ENCODE assay signal across 10 cellular contexts in the genomic region with DNA sequence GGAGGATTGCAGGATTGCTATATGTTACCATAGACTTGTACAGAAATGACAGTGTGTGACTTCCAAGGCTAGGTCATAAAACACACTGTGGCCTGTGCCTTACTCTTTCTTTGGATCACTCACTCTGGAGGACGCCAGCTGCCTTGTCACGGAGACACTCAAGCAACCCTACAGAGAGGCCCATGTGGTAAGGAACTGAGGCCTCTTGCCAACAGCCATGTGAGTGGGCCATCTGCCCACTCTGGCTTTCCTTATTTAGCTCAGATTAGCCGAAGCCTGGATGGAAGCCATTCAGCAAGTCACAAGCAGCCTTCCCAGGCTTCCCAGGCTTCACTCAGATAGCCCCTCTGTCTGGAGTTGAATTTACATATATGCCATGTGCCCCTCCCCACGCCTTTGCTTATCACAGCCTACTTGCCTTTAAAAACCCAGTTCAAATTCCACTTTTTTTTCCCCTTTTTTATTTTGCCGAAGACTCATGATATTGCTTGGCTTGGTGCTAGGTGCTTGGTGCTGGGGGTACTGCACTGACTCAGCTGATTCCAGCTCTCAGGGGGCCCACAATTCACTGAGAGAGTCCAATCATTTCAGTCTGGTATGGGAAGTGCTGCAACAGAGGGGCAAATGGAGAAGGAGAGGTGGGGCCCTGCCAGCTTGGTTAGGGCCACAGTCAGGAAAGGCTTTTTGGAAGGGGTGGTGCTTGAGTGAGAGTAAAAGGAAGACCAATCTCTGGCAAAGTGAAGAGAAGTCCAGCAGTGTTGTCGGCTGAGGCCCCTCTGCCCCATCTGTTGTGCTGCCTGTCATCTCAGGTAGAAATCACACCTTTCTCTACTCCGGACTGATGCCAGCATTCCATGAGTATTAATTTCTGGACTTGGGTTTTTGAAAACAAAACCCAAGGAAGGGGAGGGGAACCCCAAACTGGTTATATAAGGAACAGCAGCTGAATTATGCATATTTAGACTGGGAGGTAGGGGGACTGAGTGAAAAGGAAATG. TPM values are rescaled to one million over a fixed set of nuclear protein-coding genes. Genes with fewer than 3 reads are reported as not detected.
DNase-seq lines count a peak whose midpoint lies in the region; ATAC-seq and TF ChIP-seq lines count a peak whose summit lies in the region.
"Had no signal": no experiment of that assay in that cellular context is flagged by ENCODE, and none has a peak within 500 bp of the region (broad histone marks: within the 10 kb centered on the region; RNA-seq: fewer than 3 reads in every experiment).

No MANE protein-coding gene starts in this region.

- H3K27me3 ChIP-seq in SK-N-SH (ENCODE audit: insufficient read depth): no peaks in the 10 kb centered on the region
- no peaks in the 10 kb centered on the region for H3K27me3 ChIP-seq in psoas muscle (ENCODE audit: insufficient read depth in 3 of 3, low read length in 2 of 3)
- no peaks in the 10 kb centered on the region for H3K27me3 ChIP-seq in mammary epithelial cell (ENCODE audit: insufficient read depth, low read length)

- TF ChIP-seq RAD21 in SK-N-SH (IDR thresholded peaks at IDR 0.05; ENCODE audit: low read length): no peak

- no peaks in the 10 kb centered on the region for H3K9me3 Mint-ChIP-seq in glutamatergic neuron (ENCODE audit: unreplicated experiment)

- peaks cover 2% of the 10 kb centered on the region for H3K27me3 Mint-ChIP-seq in glutamatergic neuron (ENCODE audit: unreplicated experiment)

- no peaks in the 10 kb centered on the region for H3K9me3 ChIP-seq in SK-N-SH
- no peaks in the 10 kb centered on the region for H3K9me3 ChIP-seq in psoas muscle
- H3K9me3 ChIP-seq in mammary epithelial cell (replicated peaks; ENCODE audit: insufficient read depth, low read length): no peaks in the 10 kb centered on the region
- H3K9me3 ChIP-seq: neutrophil had no signal

- DNase-seq in DMS 273 treated with DMSO at 0.1 percent for 48 hours (lab: John Stamatoyannopoulos, UW): peak; percentile 73
- DNase-seq in SK-N-SH: no peak
- no peak for DNase-seq in glutamatergic neuron
- DNase-seq in psoas muscle: peak; percentile 85 to 94
- DNase-seq in mammary epithelial cell: no peak
- DNase-seq in AML-193 (lab: John Stamatoyannopoulos, UW): no peak
- DNase-seq in NCI-H1436 (lab: John Stamatoyannopoulos, UW): no peak

- dilution Hi-C loops in mammary epithelial cell (cut with HindIII; ENCODE audit: low sequenced_read_pairs): no loop called here

- peaks cover 10% of the 10 kb centered on the region for H3K36me3 Mint-ChIP-seq in glutamatergic neuron (ENCODE audit: unreplicated experiment)

- peak overlapping the region in 1 of 2 experiments; percentile 41; a peak in 2 of 4 replicates for H3K27ac ChIP-seq in SK-N-SH (ENCODE audit: low read depth in 2 of 2, low read length in 1 of 2)
- H3K27ac ChIP-seq in psoas muscle: peak overlapping the region; percentile 91
- no peak overlapping the region for H3K27ac ChIP-seq in mammary epithelial cell (ENCODE audit: insufficient read depth, low read depth, low read length)
- H3K27ac ChIP-seq: neutrophil had no signal

- CTCF ChIA-PET in SK-N-SH (lab: Yijun Ruan, JAX) (interaction anchor here (0.6 kb wide), 2 partner anchors 57 to 70 kb away, joined by 3 read pairs; no protein-coding TSS in a partner anchor), mammary epithelial cell (lab: Charles Lee; ENCODE audit: low non-redundant PET) (interaction anchor here (0.7 kb wide), 1 partner anchor 87 kb away, joined by 3 read pairs; no protein-coding TSS in a partner anchor)

- H3K36me3 ChIP-seq in SK-N-SH (replicated peaks in 1 of 2; ENCODE audit: control insufficient read depth in 1 of 2, insufficient read depth in 2 of 2, low read length in 1 of 2): peaks cover 0 to 4% of the 10 kb centered on the region in 2 experiments
- H3K36me3 ChIP-seq in psoas muscle (ENCODE audit: insufficient read depth in 1 of 2, low read depth in 1 of 2): no peaks in the 10 kb centered on the region
- no peaks in the 10 kb centered on the region for H3K36me3 ChIP-seq in mammary epithelial cell (ENCODE audit: insufficient read depth, low read length)
- H3K36me3 ChIP-seq: neutrophil had no signal

- no peak for TF ChIP-seq EP300 in SK-N-SH (IDR thresholded peaks at IDR 0.05; ENCODE audit: borderline replicate concordance in 1 of 2, low read depth in 1 of 2, low read length in 1 of 2)

- H3K4me3 ChIP-seq in SK-N-SH (ENCODE audit: low read depth in 2 of 2, low read length in 1 of 2) (no peak overlapping the region), psoas muscle (no peak overlapping the region), mammary epithelial cell (replicated peaks in 1 of 3; ENCODE audit: insufficient read depth in 1 of 3, low read depth in 2 of 3, low read length in 3 of 3) (no peak overlapping the region)

- POLR2A ChIA-PET in SK-N-SH (lab: Yijun Ruan, JAX): no interaction called here

- H3K4me1 Mint-ChIP-seq in glutamatergic neuron (ENCODE audit: low read depth, unreplicated experiment): peaks cover 16% of the 10 kb centered on the region

- no TSS peak for BruUV-seq in mammary epithelial cell (replicated peaks; lab: Mats Ljungman, UMichigan)

- ATAC-seq in psoas muscle: peak; percentile 93 to 97 (median 95)
- ATAC-seq in GM18517 (IDR thresholded peaks at IDR 0.05; ENCODE audit: unreplicated experiment): no peak

- in situ Hi-C loops in mammary epithelial cell (cut with MboI; ENCODE audit: low sequenced_read_pairs in 2 of 2): no loop called here

- H3K9ac ChIP-seq in SK-N-SH: no peak overlapping the region
- no peak overlapping the region for H3K9ac ChIP-seq in mammary epithelial cell (ENCODE audit: insufficient read depth, low read length)

- H4K20me1 ChIP-seq in SK-N-SH (ENCODE audit: insufficient read depth) (no peaks in the 10 kb centered on the region), mammary epithelial cell (ENCODE audit: insufficient read depth, low read length) (no peaks in the 10 kb centered on the region)

- H3K9me2 ChIP-seq in SK-N-SH: no peaks in the 10 kb centered on the region

- peak overlapping the region; percentile 63 for H3K4me3 Mint-ChIP-seq in glutamatergic neuron (ENCODE audit: unreplicated experiment)
- H3K4me3 Mint-ChIP-seq: activated naive CD8-positive, alpha-beta T cell had no signal

- H2AFZ ChIP-seq in SK-N-SH (ENCODE audit: low read depth) (peak overlapping the region; percentile 37), mammary epithelial cell (ENCODE audit: low read depth, low read length) (no peak overlapping the region)

- H3K4me1 ChIP-seq in SK-N-SH (ENCODE audit: control insufficient read depth in 1 of 2, insufficient read depth in 2 of 2, low read depth in 1 of 2, low read length in 1 of 2) (peaks cover 9 to 26% of the 10 kb centered on the region in 2 experiments; a peak in 3 of 4 replicates), psoas muscle (peaks cover 38% of the 10 kb centered on the region), mammary epithelial cell (ENCODE audit: insufficient read depth, low read length) (peaks cover 4% of the 10 kb centered on the region)

- H3K4me2 ChIP-seq in SK-N-SH (peak overlapping the region; percentile 44; the same call in 1 of the 2 replicates), mammary epithelial cell (ENCODE audit: insufficient read depth, low read depth, low read length) (no peak overlapping the region)

- peaks cover 25% of the 10 kb centered on the region for H3F3A ChIP-seq in SK-N-SH (replicated peaks; ENCODE audit: insufficient read depth)

- H3K27ac Mint-ChIP-seq in glutamatergic neuron (ENCODE audit: unreplicated experiment): peak overlapping the region; percentile 76
- H3K27ac Mint-ChIP-seq: activated naive CD8-positive, alpha-beta T cell had no signal

- H3K79me2 ChIP-seq in SK-N-SH (ENCODE audit: insufficient read depth): no peaks in the 10 kb centered on the region
- no peaks in the 10 kb centered on the region for H3K79me2 ChIP-seq in mammary epithelial cell (ENCODE audit: insufficient read depth, low read length)

- intact Hi-C loops in psoas muscle (cut with DNase I): loop anchor here in 1 of 2 donors (5.0 kb wide), 1 partner anchor 71 kb away; a partner anchor contains a TSS
- intact Hi-C loops in mammary epithelial cell (cut with micrococcal nuclease): no loop called here

- TF ChIP-seq CTCF in SK-N-SH (IDR thresholded peaks at IDR 0.05) (no peak), glutamatergic neuron (IDR thresholded peaks at IDR 0.05; ENCODE audit: partially characterized antibody, unreplicated experiment) (no peak), psoas muscle (IDR thresholded peaks at IDR 0.05) (no peak), mammary epithelial cell (conservative IDR thresholded peaks at IDR 0.05 in 1 of 2, IDR thresholded peaks at IDR 0.05 in 1 of 2; ENCODE audit: extremely low read depth in 1 of 2, insufficient read depth in 1 of 2, low read depth in 1 of 2, low read length in 2 of 2) (no peak)

- 78% methylated on average over 7 of the region's 7 CpGs for WGBS in SK-N-SH (ENCODE audit: low lambda C conversion rate)
- 19 to 29% (median 23%) methylated on average over 7 of the region's 7 CpGs for WGBS in psoas muscle, 3 donors
- 63% methylated on average over 7 of the region's 7 CpGs for WGBS in mammary epithelial cell (ENCODE audit: low coverage, missing lambda C conversion rate)

TF ChIP-seq in SK-N-SH, 30 proteins besides CTCF, POLR2A, EP300 and RAD21 (continues in another document):
- TF ChIP-seq NFIC (IDR thresholded peaks at IDR 0.05; ENCODE audit: borderline replicate concordance) (peak; percentile 70), POLR2AphosphoS5 (IDR thresholded peaks at IDR 0.05; ENCODE audit: low read depth, low read length) (no peak), SMC3 (IDR thresholded peaks at IDR 0.05; ENCODE audit: low read depth, low read length) (no peak), MEF2A (IDR thresholded peaks at IDR 0.05; ENCODE audit: borderline replicate concordance, low read depth) (peak; percentile 30; the same call in 1 of the 2 replicates), FOSL2 (IDR thresholded peaks at IDR 0.05; ENCODE audit: borderline replicate concordance, low read depth) (no peak), TCF12 (IDR thresholded peaks at IDR 0.05) (no peak)
- TF ChIP-seq, protein P1, sequence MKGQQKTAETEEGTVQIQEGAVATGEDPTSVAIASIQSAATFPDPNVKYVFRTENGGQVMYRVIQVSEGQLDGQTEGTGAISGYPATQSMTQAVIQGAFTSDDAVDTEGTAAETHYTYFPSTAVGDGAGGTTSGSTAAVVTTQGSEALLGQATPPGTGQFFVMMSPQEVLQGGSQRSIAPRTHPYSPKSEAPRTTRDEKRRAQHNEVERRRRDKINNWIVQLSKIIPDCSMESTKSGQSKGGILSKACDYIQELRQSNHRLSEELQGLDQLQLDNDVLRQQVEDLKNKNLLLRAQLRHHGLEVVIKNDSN (IDR thresholded peaks at IDR 0.05; ENCODE audit: borderline replicate concordance, low read depth): 0 out of 2 replicates have a peak, but pooled peaks have one; percentile 9

RNA-seq across cellular contexts. Expression of a gene that starts 14.5 kb away (rescaled TPM):
- polyA plus RNA-seq in SK-N-SH (2012; rRNA removed) (8.4 and 9.0 TPM in 2 replicates), psoas muscle (1 to 10 TPM in 1 of 3 donors, under 1 TPM in 2; 0.03 to 2.2 (median 0.11) TPM), mammary epithelial cell (1.2 TPM)
- polyA plus RNA-seq in SK-N-SH (2012; cell fraction: cytosol; rRNA removed): 6.3 and 7.4 TPM in 2 replicates
- 7.4 and 8.3 TPM in 2 replicates for polyA plus RNA-seq in SK-N-SH (2012; cell fraction: nucleus; rRNA removed)
- total RNA-seq in glutamatergic neuron (ENCODE audit: unreplicated experiment) (not detected), psoas muscle (under 1 TPM in 3 of 4 donors, not detected in 1; 0.21 to 0.28 (median 0.22) TPM), mammary epithelial cell (1 to 10 TPM in 1 of 2 donors, under 1 TPM in 1; 0.17 to 1.4 TPM)
- not detected for polyA minus RNA-seq in mammary epithelial cell

Comparison
In these comparisons a context has a peak if more than half of its experiments do, and no peak if none do; other contexts are left out.
1. DNase-seq: peak in DMS 273 treated with DMSO at 0.1 percent for 48 hours (single experiment) and psoas muscle (2 of 2); none in SK-N-SH (single experiment), glutamatergic neuron (single experiment), mammary epithelial cell (single experiment), AML-193 (0 of 2) and NCI-H1436 (single experiment).